27 cellular contexts compared by ENCODE assay signal in genomic region chr10:112135604-112136003, GRCh38.
"Had no signal": no experiment of that assay in that cellular context is flagged by ENCODE, and none has a peak within 500 bp of the region (broad histone marks: within the 10 kb centered on the region; RNA-seq: fewer than 3 reads in every experiment).

No MANE protein-coding gene starts in this region.

- ATAC-seq: effector memory CD8-positive, alpha-beta T cell; esophagus mucosa; foreskin keratinocyte; gastroesophageal sphincter; heart left ventricle; left cardiac atrium; left lung; left ventricle myocardium superior; lower lobe of right lung; mucosa of descending colon; naive thymus-derived CD8-positive, alpha-beta T cell had no signal

- H3K4me3 ChIP-seq: colonic mucosa, gastroesophageal sphincter, heart left ventricle, hepatocyte, left lung, lower lobe of right lung, mucosa of descending colon had no signal

- H2AFZ ChIP-seq: hepatocyte had no signal

- H3K36me3 Mint-ChIP-seq: immature natural killer cell; mesothelial cell of epicardium; naive B cell; naive thymus-derived CD8-positive, alpha-beta T cell had no signal

- H3K4me3 Mint-ChIP-seq: dendritic cell treated with granulocyte-macrophage colony-stimulating factor and Interleukin-4, amounts not matched to agents 40 ng/mL and 50 ng/mL, for 4 days; effector memory CD8-positive, alpha-beta T cell; endodermal cell; immature natural killer cell; mesothelial cell of epicardium; naive B cell; naive thymus-derived CD8-positive, alpha-beta T cell had no signal

- H3K27ac Mint-ChIP-seq: dendritic cell treated with granulocyte-macrophage colony-stimulating factor and Interleukin-4, amounts not matched to agents 40 ng/mL and 50 ng/mL, for 4 days; effector memory CD8-positive, alpha-beta T cell; endodermal cell; immature natural killer cell; mesothelial cell of epicardium; naive B cell had no signal

- DNase-seq: colonic mucosa; cortex of kidney; effector CD8-positive, alpha-beta T cell; effector memory CD8-positive, alpha-beta T cell; endodermal cell; erythroblast; foreskin keratinocyte; heart left ventricle; hypothalamus; immature natural killer cell; left cardiac atrium; left lung; left ventricle myocardium superior; lower lobe of right lung; mesenchymal stem cell; mucosa of descending colon; naive B cell; naive thymus-derived CD8-positive, alpha-beta T cell had no signal

- FAIRE-seq: endometrium, frontal cortex, keratinocyte had no signal

- H3K4me1 Mint-ChIP-seq: immature natural killer cell had no signal

- H3K9me3 ChIP-seq: colonic mucosa, gastroesophageal sphincter, heart left ventricle, left lung, lower lobe of right lung, mucosa of descending colon had no signal

- H3K9me3 Mint-ChIP-seq: dendritic cell treated with granulocyte-macrophage colony-stimulating factor and Interleukin-4, amounts not matched to agents 40 ng/mL and 50 ng/mL, for 4 days; effector memory CD8-positive, alpha-beta T cell; immature natural killer cell; mesothelial cell of epicardium; naive B cell; naive thymus-derived CD8-positive, alpha-beta T cell had no signal

- H3K4me1 ChIP-seq: colonic mucosa, foreskin keratinocyte, gastroesophageal sphincter had no signal

- H3K27me3 ChIP-seq: colonic mucosa, foreskin keratinocyte, gastroesophageal sphincter, heart left ventricle, hepatocyte, left lung had no signal

- H3K36me3 ChIP-seq: colonic mucosa, gastroesophageal sphincter, left lung, lower lobe of right lung had no signal

- H3K4me2 ChIP-seq: hepatocyte had no signal

- H3K27ac ChIP-seq: colonic mucosa, epithelial cell of prostate, foreskin keratinocyte, gastroesophageal sphincter, heart left ventricle, hepatocyte, left lung, lower lobe of right lung had no signal
